8 cellular contexts compared by ENCODE assay signal in genomic region chr6:149545258-149545753, GRCh38. TPM values are rescaled to one million over a fixed set of nuclear protein-coding genes. Genes with fewer than 3 reads are reported as not detected.
DNase-seq lines count a peak whose midpoint lies in the region; ATAC-seq, FAIRE-seq and TF ChIP-seq lines count a peak whose summit lies in the region.

No MANE protein-coding gene starts in this region.

- peak overlapping the region; percentile 76 for H2BK120ac ChIP-seq in H9 (ENCODE audit: low read depth, low read length, poor library complexity, severe bottlenecking)

- H4K8ac ChIP-seq in H9 (replicated peaks; ENCODE audit: insufficient read length, low read depth, low read length): no peak overlapping the region

- H3K9me3 Mint-ChIP-seq in Caco-2 (ENCODE audit: unreplicated experiment) (no peaks in the 10 kb centered on the region), H9 (no peaks in the 10 kb centered on the region; a peak in 1 of 5 replicates)

- peaks cover 26% of the 10 kb centered on the region for H3K79me2 ChIP-seq in H9 (ENCODE audit: insufficient read depth, low read length)
- H3K79me2 ChIP-seq in endothelial cell of umbilical vein (ENCODE audit: control insufficient read depth, insufficient read depth, low read length): peaks cover 38% of the 10 kb centered on the region

- no peaks in the 10 kb centered on the region for H3K4me1 ChIP-seq in Caco-2
- H3K4me1 ChIP-seq in H9 (ENCODE audit: insufficient read depth, low read length): no peaks in the 10 kb centered on the region
- H3K4me1 ChIP-seq in endothelial cell of umbilical vein (ENCODE audit: control insufficient read depth, extremely low read depth, insufficient read depth, low read length): peaks cover 8% of the 10 kb centered on the region
- peaks cover 15% of the 10 kb centered on the region for H3K4me1 ChIP-seq in mucosa of descending colon (ENCODE audit: low read depth)

- peaks cover 16% of the 10 kb centered on the region for H3K4me1 Mint-ChIP-seq in Caco-2 (ENCODE audit: low read depth, unreplicated experiment)
- H3K4me1 Mint-ChIP-seq in H9: peaks cover 10 to 11% of the 10 kb centered on the region in 2 experiments

- H3K27ac ChIP-seq in H9 (ENCODE audit: insufficient read length, low read depth, low read length): no peak overlapping the region
- peak overlapping the region; percentile 92 for H3K27ac ChIP-seq in endothelial cell of umbilical vein (ENCODE audit: insufficient read depth, low read depth, low read length)

- no CpG with 5 or more reads among the region's 16 CpGs for WGBS in H9 (ENCODE audit: extremely low coverage, insufficient read length, low lambda C conversion rate)

- no peak overlapping the region for H4K5ac ChIP-seq in H9 (ENCODE audit: insufficient read length, low read depth, low read length)

- H2BK12ac ChIP-seq in H9 (ENCODE audit: insufficient read length, low read depth, low read length): no peak overlapping the region

- no peak overlapping the region for H2AFZ ChIP-seq in H9 (ENCODE audit: low read length)
- peak overlapping the region; percentile 16 for H2AFZ ChIP-seq in endothelial cell of umbilical vein (ENCODE audit: low read depth, low read length)

- H3K27me3 Mint-ChIP-seq in Caco-2 (ENCODE audit: insufficient read depth, unreplicated experiment) (no peaks in the 10 kb centered on the region), H9 (ENCODE audit: low read depth) (peaks cover 4% of the 10 kb centered on the region)

- POLR2A ChIA-PET in Caco-2 (lab: Charles Lee): interaction anchor here (1.3 kb wide), 1 partner anchor 20 kb away, joined by 6 read pairs; the partner anchor contains the start of gene GINM1
- POLR2A ChIA-PET in endothelial cell of umbilical vein (lab: Charles Lee): no interaction called here

- intact Hi-C loops in Caco-2 (cut with micrococcal nuclease; ENCODE audit: unreplicated experiment) (loop anchor here (5.0 kb wide), 1 partner anchor 382 kb away; no protein-coding TSS in a partner anchor), endothelial cell of umbilical vein (cut with micrococcal nuclease) (loop anchor here (5.0 to 10.0 kb wide), 2 partner anchors 211 to 312 kb away; no protein-coding TSS in a partner anchor), mucosa of descending colon (cut with DNase I, micrococcal nuclease) (no loop called here)

- no peak overlapping the region for H3K56ac ChIP-seq in H9 (ENCODE audit: insufficient read length, low read depth, low read length)

- H4K20me1 ChIP-seq in H9 (ENCODE audit: control insufficient read depth, insufficient read depth, insufficient read length) (no peaks in the 10 kb centered on the region), endothelial cell of umbilical vein (replicated peaks; ENCODE audit: control insufficient read depth, extremely low read depth, insufficient read depth, low read length) (no peaks in the 10 kb centered on the region)

- H3K23me2 ChIP-seq in H9 (ENCODE audit: insufficient read length, low read depth, low read length, poor library complexity, severe bottlenecking): peaks cover 8% of the 10 kb centered on the region

- TF ChIP-seq POLR2A in endothelial cell of umbilical vein (IDR thresholded peaks at IDR 0.05; ENCODE audit: low read depth, low read length): no peak

- CTCF ChIA-PET in Caco-2 (lab: Charles Lee): interaction anchor here (0.6 to 1.5 kb wide), 4 partner anchors 16 to 46 kb away, joined by 3 to 5 read pairs (median 4); no protein-coding TSS in a partner anchor
- CTCF ChIA-PET in endothelial cell of umbilical vein (lab: Charles Lee): interaction anchor here (0.9 to 4.3 kb wide), 6 partner anchors 8 to 517 kb away, joined by 4 to 35 read pairs (median 4); partner anchors contain the start of gene GINM1

- BruUV-seq in Caco-2 (replicated peaks; lab: Mats Ljungman, UMichigan) (TSS peak; percentile 64), endothelial cell of umbilical vein (replicated peaks; lab: Mats Ljungman, UMichigan) (TSS peak; percentile 62)

- H3K4ac ChIP-seq in H9 (ENCODE audit: low read depth, low read length): peak overlapping the region; percentile 59; the same call in 1 of the 2 replicates

- ATAC-seq in mucosa of descending colon: peak; percentile 66

- peaks cover 7% of the 10 kb centered on the region for H3K79me1 ChIP-seq in H9 (ENCODE audit: insufficient read depth, low read depth, low read length, poor library complexity, severe bottlenecking)

- peak overlapping the region; percentile 93 for H3K9ac ChIP-seq in H9 (ENCODE audit: extremely low read depth, insufficient read length, low read length)
- peak overlapping the region; percentile 98 for H3K9ac ChIP-seq in endothelial cell of umbilical vein (replicated peaks; ENCODE audit: extremely low read depth, insufficient read depth, low read length)

- DNase-seq in Caco-2 (peak; percentile 57 to 70), H9 (peak; percentile 34), NCI-H524 treated with DMSO at 0.1 percent for 48 hours (lab: John Stamatoyannopoulos, UW) (peak; percentile 17), endothelial cell of umbilical vein (ENCODE audit: low read depth, low spot score) (peak; percentile 86), mucosa of descending colon (peak in 2 of 3 donors; percentile 51 to 66), SHP77 treated with DMSO at 0.1 percent for 48 hours (lab: John Stamatoyannopoulos, UW) (no peak)
- DNase-seq in activated CD8-positive, alpha-beta memory T cell treated with anti-CD3 and anti-CD28 coated beads, Interleukin-2, amount 50 U/mL, for 24 hours (ENCODE audit: extremely low read depth): peak; percentile 21
- peak; percentile 40 to 43 for DNase-seq in stimulated activated CD8-positive, alpha-beta memory T cell treated with anti-CD3 and anti-CD28 coated beads, Interleukin-7, amount 100 ng/mL, for 4 hours (ENCODE audit: low read depth in 2 of 2)

- no peak overlapping the region for H2BK5ac ChIP-seq in H9 (ENCODE audit: insufficient read length, low read length)

- H3K9me1 ChIP-seq in endothelial cell of umbilical vein (replicated peaks; ENCODE audit: control insufficient read depth, extremely low read depth, insufficient read depth, low read length): no peaks in the 10 kb centered on the region

- H3K36me3 ChIP-seq in Caco-2 (ENCODE audit: control insufficient read depth, insufficient read depth, low read length): no peaks in the 10 kb centered on the region
- H3K36me3 ChIP-seq in endothelial cell of umbilical vein (ENCODE audit: control insufficient read depth in 2 of 2, extremely low read depth in 1 of 2, insufficient read depth in 2 of 2, low read length in 2 of 2): peaks cover 0 to under 1% of the 10 kb centered on the region in 2 experiments
- H3K36me3 ChIP-seq in mucosa of descending colon (ENCODE audit: low read depth): no peaks in the 10 kb centered on the region

- H3K27ac Mint-ChIP-seq in Caco-2 (ENCODE audit: unreplicated experiment): peak overlapping the region; percentile 98
- H3K27ac Mint-ChIP-seq in H9: peak overlapping the region; percentile 90 to 99 (median 99)

- H3K9me3 ChIP-seq in Caco-2 (no peaks in the 10 kb centered on the region), H9 (ENCODE audit: control insufficient read depth, low read depth, low read length) (no peaks in the 10 kb centered on the region), endothelial cell of umbilical vein (replicated peaks; ENCODE audit: control insufficient read depth, insufficient read depth, low read length) (no peaks in the 10 kb centered on the region), mucosa of descending colon (no peaks in the 10 kb centered on the region)

- H2AK5ac ChIP-seq in H9 (ENCODE audit: insufficient read length, low read length): no peak overlapping the region

- FAIRE-seq in endothelial cell of umbilical vein (lab: Jason Lieb, UNC): no peak

- dilution Hi-C loops in endothelial cell of umbilical vein (cut with MboI; ENCODE audit: extremely low pct_ligation_motif_present, low sequenced_read_pairs): no loop called here

- H2BK15ac ChIP-seq in H9 (ENCODE audit: low read depth, low read length): no peak overlapping the region

- H3K4me3 ChIP-seq in Caco-2 (ENCODE audit: low read depth, low read length) (peak overlapping the region; percentile 61), endothelial cell of umbilical vein (replicated peaks in 1 of 3; ENCODE audit: insufficient read depth in 1 of 3, low read depth in 1 of 3, low read length in 3 of 3) (peak overlapping the region; percentile 59 to 85 (median 62)), mucosa of descending colon (peak overlapping the region; percentile 90)

- H2BK20ac ChIP-seq in H9 (ENCODE audit: low read depth, low read length, poor library complexity, severe bottlenecking): no peak overlapping the region

- H3K36me3 Mint-ChIP-seq in Caco-2 (ENCODE audit: insufficient read depth, unreplicated experiment) (peaks cover 25% of the 10 kb centered on the region), H9 (ENCODE audit: insufficient read depth in 1 of 3, low read depth in 3 of 3) (peaks cover 3 to 7% (median 6%) of the 10 kb centered on the region in 3 experiments; a peak in 4 of 7 replicates)

- H3K4me2 ChIP-seq in H9 (ENCODE audit: insufficient read depth, insufficient read length, low read length) (peak overlapping the region; percentile 81), endothelial cell of umbilical vein (ENCODE audit: insufficient read depth, low read length) (peak overlapping the region; percentile 91)

- peak overlapping the region; percentile 93 for H3K18ac ChIP-seq in H9 (ENCODE audit: insufficient read length, low read depth, low read length)

- H3T11ph ChIP-seq in H9 (ENCODE audit: low read length): peak overlapping the region; percentile 1

- peak overlapping the region; percentile 94 for H3K14ac ChIP-seq in H9 (ENCODE audit: insufficient read depth, low read length)

- peak overlapping the region; percentile 24 for H3K23ac ChIP-seq in H9 (ENCODE audit: insufficient read length, low read depth, low read length)

- no peak overlapping the region for H4K91ac ChIP-seq in H9 (ENCODE audit: insufficient read length, low read depth, low read length)

- H3K27me3 ChIP-seq in Caco-2 (replicated peaks; ENCODE audit: control insufficient read depth, insufficient read depth, low read length) (no peaks in the 10 kb centered on the region), H9 (ENCODE audit: insufficient read depth, low read length) (no peaks in the 10 kb centered on the region), endothelial cell of umbilical vein (ENCODE audit: control insufficient read depth in 2 of 2, insufficient read depth in 2 of 2, low read length in 2 of 2) (peaks cover 0 to 3% of the 10 kb centered on the region in 2 experiments)

- H3K4me3 Mint-ChIP-seq in Caco-2 (ENCODE audit: unreplicated experiment) (peak overlapping the region; percentile 81), H9 (peak overlapping the region; percentile 98 to 99)

- peak in 1 of 2 experiments; percentile 11 for TF ChIP-seq CTCF in Caco-2 (IDR thresholded peaks at IDR 0.05; ENCODE audit: insufficient read depth in 1 of 2, low read depth in 1 of 2, low read length in 1 of 2, severe bottlenecking in 1 of 2, unreplicated experiment in 1 of 2)
- 0 out of 3 replicates have a peak, but pooled peaks have one; percentile 12 for TF ChIP-seq CTCF in H9 (conservative IDR thresholded peaks at IDR 0.05)
- TF ChIP-seq CTCF in endothelial cell of umbilical vein (IDR thresholded peaks at IDR 0.05; ENCODE audit: extremely low read depth in 1 of 2, insufficient read depth in 1 of 2, low read depth in 1 of 2, low read length in 2 of 2): no peak
- TF ChIP-seq CTCF in mucosa of descending colon (IDR thresholded peaks at IDR 0.05): no peak

RNA-seq across cellular contexts. Expression of gene PPIL4, which starts 0.5 kb away (rescaled TPM):
- 28.3 and 28.4 TPM in 2 replicates for total RNA-seq in Caco-2 (2022)
- total RNA-seq in H9 (2021): 36.9 and 38.0 TPM in 2 replicates
- total RNA-seq in endothelial cell of umbilical vein: 24.3 and 27.8 TPM in 2 replicates
- polyA plus RNA-seq in endothelial cell of umbilical vein: 1.2 and 2.2 TPM in 2 replicates
- polyA plus RNA-seq in endothelial cell of umbilical vein (2011; cell fraction: cytosol; rRNA removed): 4.0 and 4.3 TPM in 2 replicates
- 6.3 and 9.3 TPM in 2 replicates for polyA plus RNA-seq in endothelial cell of umbilical vein (2011; cell fraction: nucleus; rRNA removed)
- polyA plus RNA-seq in endothelial cell of umbilical vein (2012): 16.2 and 23.6 TPM in 2 replicates
- polyA minus RNA-seq in endothelial cell of umbilical vein: 3.5 and 3.6 TPM in 2 replicates
- polyA minus RNA-seq in endothelial cell of umbilical vein (2011; cell fraction: cytosol; rRNA and poly(A)+ RNA removed): 3.0 TPM
- polyA minus RNA-seq in endothelial cell of umbilical vein (2011; cell fraction: nucleus; rRNA and poly(A)+ RNA removed): 7.5 and 8.0 TPM in 2 replicates
- 10 to 100 TPM; 16.4 to 25.6 (median 21.5) TPM for total RNA-seq in mucosa of descending colon

RNA-seq across cellular contexts. Expression of gene GINM1, which starts 20.9 kb away (rescaled TPM):
- total RNA-seq in Caco-2 (2022) (29.6 and 34.9 TPM in 2 replicates), H9 (2021) (22.7 and 24.5 TPM in 2 replicates), endothelial cell of umbilical vein (38.0 and 38.2 TPM in 2 replicates), mucosa of descending colon (10 to 100 TPM; 45.6 to 64.6 (median 48.4) TPM)
- polyA plus RNA-seq in endothelial cell of umbilical vein: 10.2 and 14.6 TPM in 2 replicates
- 26.9 and 28.0 TPM in 2 replicates for polyA plus RNA-seq in endothelial cell of umbilical vein (2011; cell fraction: cytosol; rRNA removed)
- polyA plus RNA-seq in endothelial cell of umbilical vein (2011; cell fraction: nucleus; rRNA removed): 9.6 and 13.5 TPM in 2 replicates
- polyA plus RNA-seq in endothelial cell of umbilical vein (2012): 37.0 and 49.4 TPM in 2 replicates
- polyA minus RNA-seq in endothelial cell of umbilical vein: 5.8 and 6.1 TPM in 2 replicates
- 5.0 TPM for polyA minus RNA-seq in endothelial cell of umbilical vein (2011; cell fraction: cytosol; rRNA and poly(A)+ RNA removed)
- 7.0 and 7.9 TPM in 2 replicates for polyA minus RNA-seq in endothelial cell of umbilical vein (2011; cell fraction: nucleus; rRNA and poly(A)+ RNA removed)

Comparison
In these comparisons a context has a peak if more than half of its experiments do, and no peak if none do; other contexts are left out.
1. intact Hi-C loops: an anchor here in Caco-2 (5.0 kb wide) and endothelial cell of umbilical vein (5.0 to 10.0 kb wide); none called in mucosa of descending colon.